In the genomic region with DNA sequence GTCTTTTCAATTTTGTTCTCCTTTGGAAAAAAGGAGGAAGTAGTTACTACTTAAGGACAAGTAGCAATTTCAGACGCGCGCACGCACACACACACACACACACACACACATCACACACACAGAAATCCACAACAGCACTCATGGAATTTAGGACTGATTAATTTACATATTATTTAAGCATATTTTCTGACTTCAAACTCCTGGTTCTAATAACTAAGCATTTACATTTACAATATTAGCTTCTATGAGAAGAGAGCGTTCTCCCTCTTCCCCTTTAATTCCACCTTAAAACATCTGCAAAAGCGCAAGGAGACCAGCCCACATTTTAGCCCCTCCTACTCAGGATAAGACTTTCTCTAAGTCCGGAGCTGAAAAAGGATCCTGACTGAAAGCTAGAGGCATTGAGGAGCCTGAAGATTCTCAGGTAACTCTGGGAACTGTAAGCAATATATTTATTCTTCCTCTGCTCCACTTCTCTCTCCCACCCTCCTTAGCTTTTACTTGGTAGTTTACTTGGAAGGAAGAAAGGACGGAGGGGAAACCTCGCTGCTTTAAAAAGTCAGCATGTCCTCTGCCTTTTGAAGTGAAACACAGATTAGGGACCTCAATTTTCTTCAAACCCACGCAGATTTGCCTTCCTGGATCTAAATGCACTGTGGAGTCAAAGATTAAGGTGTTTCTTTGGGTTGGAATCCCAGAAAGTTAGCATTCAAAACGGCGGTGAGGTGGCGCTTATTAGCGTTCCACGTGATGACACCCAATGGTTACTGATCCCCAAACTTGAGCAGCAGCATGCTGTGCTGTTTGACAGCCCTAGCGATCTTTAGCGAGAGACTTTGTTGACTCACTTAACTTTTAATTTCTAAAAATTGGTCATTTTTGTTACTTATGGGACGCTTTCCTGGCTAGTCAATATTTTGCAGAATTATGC, we compare ENCODE assay signal across 8 cellular contexts. TPM values are rescaled to one million over a fixed set of nuclear protein-coding genes. Genes with fewer than 3 reads are reported as not detected.
DNase-seq lines count a peak whose midpoint lies in the region; ATAC-seq, FAIRE-seq and TF ChIP-seq lines count a peak whose summit lies in the region.

A gene (plus strand): TSS at position 338 of the 931 bp plus-strand sequence. CDS start 25,406 bp downstream, outside the sequence.

- ATAC-seq in GM18873 (IDR thresholded peaks at IDR 0.05; ENCODE audit: low FRiP score, unreplicated experiment) (peak; percentile 74), HG03064 (IDR thresholded peaks at IDR 0.05; ENCODE audit: low read depth, unreplicated experiment) (peak; percentile 69)

- no peaks in the 10 kb centered on the region for H3K9me3 ChIP-seq in spleen

- peak within 1 kb of the TSS in 7 of 8 donors; percentile 70 to 88 (median 84) for H3K27ac ChIP-seq in spleen

- no peak for TF ChIP-seq CTCF in bronchial epithelial cell (IDR thresholded peaks at IDR 0.05; ENCODE audit: insufficient read depth, low read length, severe bottlenecking)
- no peak for TF ChIP-seq CTCF in spleen (IDR thresholded peaks at IDR 0.05 in 8 of 11, conservative IDR thresholded peaks at IDR 0.05 in 3 of 11)

- peaks cover 0 to 32% (median 2%) of the 10 kb centered on the region in 6 donors for H3K4me1 ChIP-seq in spleen

- DNase-seq in AML-193 (lab: John Stamatoyannopoulos, UW) (peak; percentile 49 to 72), OCI-M1 (lab: John Stamatoyannopoulos, UW) (peak; percentile 94), bronchial epithelial cell (ENCODE audit: low read depth) (peak; percentile 81), iris pigment epithelial cell (ENCODE audit: low read depth) (peak; percentile 84), spleen (peak; percentile 79), NCI-H2171 treated with DMSO at 0.1 percent for 48 hours (lab: John Stamatoyannopoulos, UW) (no peak)

- intact Hi-C loops in spleen (cut with DNase I; ENCODE audit: low total_unique reads): no loop called here

- TF ChIP-seq POLR2A in spleen (IDR thresholded peaks at IDR 0.05): no peak

- FAIRE-seq in bronchial epithelial cell (lab: Jason Lieb, UNC): no peak

- H3K36me3 ChIP-seq in bronchial epithelial cell (ENCODE audit: control insufficient read depth, insufficient read depth, low read length) (no peaks in the 10 kb centered on the region), spleen (no peaks in the 10 kb centered on the region)

- 2 to 5% (median 4%) methylated on average over 18 of the region's 18 CpGs for WGBS in spleen, 5 donors

- H3K4me3 ChIP-seq in bronchial epithelial cell (ENCODE audit: low read depth, low read length): peak within 1 kb of the TSS; percentile 59
- H3K4me3 ChIP-seq in spleen: peak within 1 kb of the TSS; percentile 49 to 76 (median 54)

- H3K27me3 ChIP-seq in bronchial epithelial cell (ENCODE audit: control insufficient read depth, insufficient read depth, low read length) (no peaks in the 10 kb centered on the region), spleen (replicated peaks in 1 of 7) (peaks cover 0 to 5% (median 0%) of the 10 kb centered on the region in 7 donors)

RNA-seq across cellular contexts. Expression of the gene that starts here (rescaled TPM):
- 1.9 and 5.5 TPM in 2 replicates for total RNA-seq in bronchial epithelial cell
- 10 to 100 TPM in 1 of 7 donors, 1 to 10 TPM in 6; 4.6 to 11.6 (median 7.8) TPM for total RNA-seq in spleen
- 1 to 10 TPM; 1.2 to 2.7 (median 1.4) TPM for polyA plus RNA-seq in spleen
